ENCODE assay signal across 9 cellular contexts in the genomic region with DNA sequence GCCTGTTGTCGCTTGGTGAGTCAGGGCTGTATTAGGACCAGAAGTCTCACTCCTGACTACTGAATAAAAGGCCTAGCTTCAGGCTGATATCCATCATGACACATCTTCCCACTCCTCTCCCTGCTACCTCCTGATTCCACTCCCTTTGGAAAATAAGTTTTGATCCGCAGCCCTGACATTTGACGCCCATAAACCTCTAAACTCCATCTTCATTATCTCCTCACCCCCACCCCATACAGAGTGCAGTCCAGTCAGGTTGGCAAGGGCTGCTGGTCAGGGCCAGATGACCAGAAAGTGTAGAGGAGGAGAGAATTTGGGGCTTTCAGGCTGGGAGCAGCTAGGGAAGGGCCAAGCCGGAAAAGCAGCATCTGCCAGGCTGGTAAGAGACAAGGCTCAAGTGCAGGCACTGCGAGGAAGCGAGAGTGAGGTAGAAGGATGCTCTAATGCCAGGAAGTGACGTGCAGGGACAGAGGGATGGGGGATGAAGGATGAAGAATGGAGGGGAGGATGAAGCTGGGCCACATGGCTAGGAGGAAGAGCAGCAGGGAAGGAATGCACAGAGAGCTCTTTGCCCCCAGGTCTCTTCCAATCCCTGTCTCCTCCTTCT. TPM values are rescaled to one million over a fixed set of nuclear protein-coding genes. Genes with fewer than 3 reads are reported as not detected.
DNase-seq lines count a peak whose midpoint lies in the region; ATAC-seq lines count a peak whose summit lies in the region.
"Had no signal": no experiment of that assay in that cellular context is flagged by ENCODE, and none has a peak within 500 bp of the region (broad histone marks: within the 10 kb centered on the region; RNA-seq: fewer than 3 reads in every experiment).

No MANE protein-coding gene starts in this region.

- no peaks in the 10 kb centered on the region for H3K9me3 Mint-ChIP-seq in activated CD4-positive, alpha-beta memory T cell treated with anti-CD3 and anti-CD28 coated beads for 36 hours
- H3K9me3 Mint-ChIP-seq in activated CD4-positive, alpha-beta memory T cell treated with anti-CD3 and anti-CD28 coated beads, Interleukin-2, amount 10 ng/mL, durations not matched to agents 7 days and 5 days: no peaks in the 10 kb centered on the region
- H3K9me3 Mint-ChIP-seq in activated T-helper 17 cell treated with anti-CD3 and anti-CD28 coated beads, Interleukin-2, amount 50 U/mL, for 72 hours: no peaks in the 10 kb centered on the region
- H3K9me3 Mint-ChIP-seq in stimulated activated effector memory CD8-positive, alpha-beta T cell treated with anti-CD3 and anti-CD28 coated beads, Interleukin-12 subunit alpha, Interleukin-12 subunit beta, amount 100 ng/mL, for 72 hours: no peaks in the 10 kb centered on the region

- H3K27me3 Mint-ChIP-seq in activated CD4-positive, alpha-beta memory T cell treated with anti-CD3 and anti-CD28 coated beads for 36 hours: no peaks in the 10 kb centered on the region
- H3K27me3 Mint-ChIP-seq in activated CD4-positive, alpha-beta memory T cell treated with anti-CD3 and anti-CD28 coated beads, Interleukin-2, amount 10 ng/mL, durations not matched to agents 7 days and 5 days: peaks cover 4% of the 10 kb centered on the region
- H3K27me3 Mint-ChIP-seq in activated T-helper 17 cell treated with anti-CD3 and anti-CD28 coated beads, Interleukin-2, amount 50 U/mL, for 72 hours: no peaks in the 10 kb centered on the region

- CTCF ChIA-PET in activated CD4-positive, alpha-beta memory T cell treated with anti-CD3 and anti-CD28 coated beads for 36 hours (lab: Charles Lee): interaction anchor here (1.1 to 2.2 kb wide), 2 partner anchors 15 to 85 kb away, joined by 3 to 7 read pairs; no protein-coding TSS in a partner anchor
- CTCF ChIA-PET in activated CD4-positive, alpha-beta memory T cell treated with anti-CD3 and anti-CD28 coated beads, Interleukin-2, amount 10 ng/mL, durations not matched to agents 7 days and 5 days (lab: Charles Lee): no interaction called here

- intact Hi-C loops in activated CD4-positive, alpha-beta memory T cell treated with anti-CD3 and anti-CD28 coated beads for 36 hours (cut with micrococcal nuclease): loop anchor here (10.0 kb wide), 1 partner anchor 743 kb away; a partner anchor contains a TSS
- intact Hi-C loops in left colon (cut with DNase I, micrococcal nuclease): no loop called here

- peak overlapping the region; percentile 64 for H3K4me3 Mint-ChIP-seq in activated CD4-positive, alpha-beta memory T cell treated with anti-CD3 and anti-CD28 coated beads for 36 hours
- no peak overlapping the region for H3K4me3 Mint-ChIP-seq in activated CD4-positive, alpha-beta memory T cell treated with anti-CD3 and anti-CD28 coated beads, Interleukin-2, amount 10 ng/mL, durations not matched to agents 7 days and 5 days
- H3K4me3 Mint-ChIP-seq in activated T-helper 17 cell treated with anti-CD3 and anti-CD28 coated beads, Interleukin-2, amount 50 U/mL, for 72 hours: peak overlapping the region; percentile 93
- peak overlapping the region; percentile 74 for H3K4me3 Mint-ChIP-seq in stimulated activated effector memory CD8-positive, alpha-beta T cell treated with anti-CD3 and anti-CD28 coated beads, Interleukin-12 subunit alpha, Interleukin-12 subunit beta, amount 100 ng/mL, for 72 hours

- no peak overlapping the region for H3K27ac Mint-ChIP-seq in activated CD4-positive, alpha-beta memory T cell treated with anti-CD3 and anti-CD28 coated beads for 36 hours
- no peak overlapping the region for H3K27ac Mint-ChIP-seq in activated CD4-positive, alpha-beta memory T cell treated with anti-CD3 and anti-CD28 coated beads, Interleukin-2, amount 10 ng/mL, durations not matched to agents 7 days and 5 days
- peak overlapping the region; percentile 25 for H3K27ac Mint-ChIP-seq in activated T-helper 17 cell treated with anti-CD3 and anti-CD28 coated beads, Interleukin-2, amount 50 U/mL, for 72 hours
- H3K27ac Mint-ChIP-seq in stimulated activated effector memory CD8-positive, alpha-beta T cell treated with anti-CD3 and anti-CD28 coated beads, Interleukin-12 subunit alpha, Interleukin-12 subunit beta, amount 100 ng/mL, for 72 hours: no peak overlapping the region

- H3K36me3 Mint-ChIP-seq in activated CD4-positive, alpha-beta memory T cell treated with anti-CD3 and anti-CD28 coated beads for 36 hours: no peaks in the 10 kb centered on the region
- no peaks in the 10 kb centered on the region for H3K36me3 Mint-ChIP-seq in activated CD4-positive, alpha-beta memory T cell treated with anti-CD3 and anti-CD28 coated beads, Interleukin-2, amount 10 ng/mL, durations not matched to agents 7 days and 5 days (ENCODE audit: low read depth)
- no peaks in the 10 kb centered on the region for H3K36me3 Mint-ChIP-seq in activated T-helper 17 cell treated with anti-CD3 and anti-CD28 coated beads, Interleukin-2, amount 50 U/mL, for 72 hours (ENCODE audit: low read depth)
- H3K36me3 Mint-ChIP-seq in stimulated activated effector memory CD8-positive, alpha-beta T cell treated with anti-CD3 and anti-CD28 coated beads, Interleukin-12 subunit alpha, Interleukin-12 subunit beta, amount 100 ng/mL, for 72 hours: peaks cover 10% of the 10 kb centered on the region

- ATAC-seq in activated T-helper 17 cell treated with anti-CD3 and anti-CD28 coated beads, Interleukin-2, amount 50 U/mL, for 72 hours (replicated peaks): no peak
- ATAC-seq in stimulated activated effector memory CD8-positive, alpha-beta T cell treated with anti-CD3 and anti-CD28 coated beads, Interleukin-12 subunit alpha, Interleukin-12 subunit beta, amount 100 ng/mL, for 72 hours: no peak
- ATAC-seq in GM19351 (IDR thresholded peaks at IDR 0.05; ENCODE audit: unreplicated experiment): no peak
- ATAC-seq in left colon: no peak
- ATAC-seq: foreskin keratinocyte had no signal

- no peak for DNase-seq in activated CD4-positive, alpha-beta memory T cell treated with anti-CD3 and anti-CD28 coated beads for 36 hours
- DNase-seq in activated CD4-positive, alpha-beta memory T cell treated with anti-CD3 and anti-CD28 coated beads, Interleukin-2, amount 10 ng/mL, durations not matched to agents 7 days and 5 days: no peak
- DNase-seq in islet precursor cell (peak; percentile 45), left colon (no peak), NCI-H345 treated with DMSO at 0.1 percent for 48 hours (lab: John Stamatoyannopoulos, UW; ENCODE audit: unreplicated experiment) (no peak)
- DNase-seq in stimulated activated effector memory CD8-positive, alpha-beta T cell treated with anti-CD3 and anti-CD28 coated beads, Interleukin-12 subunit alpha, Interleukin-12 subunit beta, amount 100 ng/mL, for 72 hours (ENCODE audit: low spot score in 2 of 2): no peak
- DNase-seq: foreskin keratinocyte had no signal

- POLR2A ChIA-PET in activated CD4-positive, alpha-beta memory T cell treated with anti-CD3 and anti-CD28 coated beads for 36 hours (lab: Charles Lee): no interaction called here
- POLR2A ChIA-PET in activated CD4-positive, alpha-beta memory T cell treated with anti-CD3 and anti-CD28 coated beads, Interleukin-2, amount 10 ng/mL, durations not matched to agents 7 days and 5 days (lab: Charles Lee): interaction anchor here (1.2 kb wide), 1 partner anchor 11 kb away, joined by 3 read pairs; no protein-coding TSS in a partner anchor

- peaks cover 52% of the 10 kb centered on the region for H3K4me1 Mint-ChIP-seq in activated CD4-positive, alpha-beta memory T cell treated with anti-CD3 and anti-CD28 coated beads for 36 hours (ENCODE audit: low read depth)
- peaks cover 48% of the 10 kb centered on the region for H3K4me1 Mint-ChIP-seq in activated CD4-positive, alpha-beta memory T cell treated with anti-CD3 and anti-CD28 coated beads, Interleukin-2, amount 10 ng/mL, durations not matched to agents 7 days and 5 days
- H3K4me1 Mint-ChIP-seq in activated T-helper 17 cell treated with anti-CD3 and anti-CD28 coated beads, Interleukin-2, amount 50 U/mL, for 72 hours: peaks cover 32% of the 10 kb centered on the region
- peaks cover 49% of the 10 kb centered on the region for H3K4me1 Mint-ChIP-seq in stimulated activated effector memory CD8-positive, alpha-beta T cell treated with anti-CD3 and anti-CD28 coated beads, Interleukin-12 subunit alpha, Interleukin-12 subunit beta, amount 100 ng/mL, for 72 hours

RNA-seq across cellular contexts. Expression of a gene that starts 1.2 kb away (rescaled TPM):
- 10 to 100 TPM; 12.3 to 14.2 TPM for total RNA-seq in activated CD4-positive, alpha-beta memory T cell treated with anti-CD3 and anti-CD28 coated beads for 36 hours
- total RNA-seq in activated CD4-positive, alpha-beta memory T cell treated with anti-CD3 and anti-CD28 coated beads, Interleukin-2, amount 10 ng/mL, durations not matched to agents 7 days and 5 days: 1 to 10 TPM; 5.7 to 5.9 TPM
- 10 to 100 TPM in 1 of 2 donors, 1 to 10 TPM in 1; 7.3 to 21.1 TPM for total RNA-seq in activated T-helper 17 cell treated with anti-CD3 and anti-CD28 coated beads, Interleukin-2, amount 50 U/mL, for 72 hours
- total RNA-seq in left colon: 10 to 100 TPM; 20.5 to 22.5 TPM

RNA-seq across cellular contexts. Expression of a gene that starts 5.0 kb away (rescaled TPM):
- 10 to 100 TPM; 45.6 to 47.7 TPM for total RNA-seq in activated CD4-positive, alpha-beta memory T cell treated with anti-CD3 and anti-CD28 coated beads for 36 hours
- total RNA-seq in activated CD4-positive, alpha-beta memory T cell treated with anti-CD3 and anti-CD28 coated beads, Interleukin-2, amount 10 ng/mL, durations not matched to agents 7 days and 5 days: 10 to 100 TPM; 43.5 to 47.5 TPM
- 10 to 100 TPM; 31.7 to 42.0 TPM for total RNA-seq in activated T-helper 17 cell treated with anti-CD3 and anti-CD28 coated beads, Interleukin-2, amount 50 U/mL, for 72 hours
- 100 to 1,000 TPM; 343 to 383 TPM for total RNA-seq in left colon

RNA-seq across cellular contexts. Expression of a gene that starts 46.0 kb away (rescaled TPM):
- total RNA-seq in activated CD4-positive, alpha-beta memory T cell treated with anti-CD3 and anti-CD28 coated beads for 36 hours: 10 to 100 TPM; 19.6 to 20.7 TPM
- total RNA-seq in activated CD4-positive, alpha-beta memory T cell treated with anti-CD3 and anti-CD28 coated beads, Interleukin-2, amount 10 ng/mL, durations not matched to agents 7 days and 5 days: 10 to 100 TPM; 28.9 to 29.8 TPM
- total RNA-seq in activated T-helper 17 cell treated with anti-CD3 and anti-CD28 coated beads, Interleukin-2, amount 50 U/mL, for 72 hours: 10 to 100 TPM; 20.8 to 25.3 TPM
- total RNA-seq in left colon: 10 to 100 TPM; 36.1 to 40.0 TPM

Comparison
In these comparisons a context has a peak if more than half of its experiments do, and no peak if none do; other contexts are left out.
1. RNA of a gene that starts 5.0 kb away (total RNA-seq): 343 to 383 TPM in left colon; 45.6 to 47.7 TPM in activated CD4-positive, alpha-beta memory T cell treated with anti-CD3 and anti-CD28 coated beads for 36 hours, 43.5 to 47.5 TPM in activated CD4-positive, alpha-beta memory T cell treated with anti-CD3 and anti-CD28 coated beads, Interleukin-2, amount 10 ng/mL, durations not matched to agents 7 days and 5 days and 31.7 to 42.0 TPM in activated T-helper 17 cell treated with anti-CD3 and anti-CD28 coated beads, Interleukin-2, amount 50 U/mL, for 72 hours; every median in the first group is over 4 times any median in the second.